8 cellular contexts compared by ENCODE assay signal in genomic region chr4:244471-244870, GRCh38.
A peak's percentile ranks its signal among the peaks of the same experiment; 100 is the strongest.
DNase-seq lines count a peak whose midpoint lies in the region; ATAC-seq and TF ChIP-seq lines count a peak whose summit lies in the region.

No MANE protein-coding gene starts in this region.

- H3K4me1 ChIP-seq in OCI-LY1 (ENCODE audit: insufficient read depth, low read length, severe bottlenecking) (peaks cover 10% of the 10 kb centered on the region), left ventricle myocardium inferior (peaks cover 13% of the 10 kb centered on the region)

- no peak for ATAC-seq in HG02840 (IDR thresholded peaks at IDR 0.05; ENCODE audit: low FRiP score, unreplicated experiment)

- no peaks in the 10 kb centered on the region for H4K20me1 ChIP-seq in OCI-LY1 (ENCODE audit: insufficient read depth, low read length)

- H3K36me3 Mint-ChIP-seq in activated T-helper 2 cell treated with anti-CD3 and anti-CD28 coated beads, Interferon-gamma antibody, Interleukin-2, Interleukin-4, amounts not matched to agents 10 μg/mL and 5 μg/mL and 100 μg/mL, durations not matched to agents 14 hours and 24 hours and 36 hours (ENCODE audit: low read depth): no peaks in the 10 kb centered on the region

- H3K9me3 ChIP-seq in OCI-LY1 (ENCODE audit: low read length) (no peaks in the 10 kb centered on the region), left ventricle myocardium inferior (replicated peaks) (peaks cover 34% of the 10 kb centered on the region)

- peaks cover 25% of the 10 kb centered on the region for H3K9me3 Mint-ChIP-seq in activated T-helper 2 cell treated with anti-CD3 and anti-CD28 coated beads, Interferon-gamma antibody, Interleukin-2, Interleukin-4, amounts not matched to agents 10 μg/mL and 5 μg/mL and 100 μg/mL, durations not matched to agents 14 hours and 24 hours and 36 hours

- peak; percentile 29 for DNase-seq in ACHN
- peak; percentile 31 for DNase-seq in activated T-helper 2 cell treated with anti-CD3 and anti-CD28 coated beads, Interferon-gamma antibody, Interleukin-2, Interleukin-4, amounts not matched to agents 10 μg/mL and 5 μg/mL and 100 μg/mL, durations not matched to agents 14 hours and 24 hours and 36 hours (ENCODE audit: low spot score)
- DNase-seq in left ventricle myocardium inferior: no peak
- peak; percentile 41 for DNase-seq in stimulated activated CD4-positive, alpha-beta T cell treated with anti-CD3 and anti-CD28 coated beads, Interleukin-1b, Interleukin-23, amount 100 ng/mL, for 48 hours
- no peak for DNase-seq in HCEC 1CT

- H3K27me3 ChIP-seq in OCI-LY1 (ENCODE audit: insufficient read depth, low read length): no peaks in the 10 kb centered on the region
- no peaks in the 10 kb centered on the region for H3K27me3 ChIP-seq in left ventricle myocardium inferior (ENCODE audit: low read depth)

- no peak overlapping the region for H3K4me3 ChIP-seq in GM12875 (ENCODE audit: low read depth, low read length)
- H3K4me3 ChIP-seq in OCI-LY1 (ENCODE audit: low read depth, low read length, poor library complexity, severe bottlenecking): no peak overlapping the region
- no peak overlapping the region for H3K4me3 ChIP-seq in left ventricle myocardium inferior

- H2AFZ ChIP-seq in OCI-LY1 (ENCODE audit: low read length): no peak overlapping the region

- H3K36me3 ChIP-seq in OCI-LY1 (ENCODE audit: insufficient read depth, low read length) (no peaks in the 10 kb centered on the region; the same call in 1 of the 2 replicates), left ventricle myocardium inferior (peaks cover 2% of the 10 kb centered on the region)

- no peak overlapping the region for H3K27ac ChIP-seq in OCI-LY1 (ENCODE audit: low read depth, low read length, poor library complexity, severe bottlenecking)
- no peak overlapping the region for H3K27ac ChIP-seq in left ventricle myocardium inferior (replicated peaks)

- no peaks in the 10 kb centered on the region for H3F3A ChIP-seq in OCI-LY1 (ENCODE audit: insufficient read depth, low read length)

- H3K4me2 ChIP-seq in OCI-LY1 (ENCODE audit: low read length): no peak overlapping the region

- TF ChIP-seq CTCF in GM12875 (IDR thresholded peaks at IDR 0.05; ENCODE audit: borderline replicate concordance, insufficient read depth, low read depth, low read length) (peak; percentile 33; the same call in 1 of the 2 replicates), OCI-LY1 (IDR thresholded peaks at IDR 0.05; ENCODE audit: low read length) (peak; percentile 57), left ventricle myocardium inferior (IDR thresholded peaks at IDR 0.05; ENCODE audit: borderline replicate concordance) (peak; percentile 80)

- intact Hi-C loops in activated T-helper 2 cell treated with anti-CD3 and anti-CD28 coated beads, Interferon-gamma antibody, Interleukin-2, Interleukin-4, amounts not matched to agents 10 μg/mL and 5 μg/mL and 100 μg/mL, durations not matched to agents 14 hours and 24 hours and 36 hours (cut with micrococcal nuclease): loop anchor here (5.0 to 10.0 kb wide), 4 partner anchors 93 to 540 kb away; partner anchors contain the start of genes ATP5ME, MYL5 and ZNF141
- intact Hi-C loops in left ventricle myocardium inferior (cut with micrococcal nuclease): no loop called here

- no peak overlapping the region for H3K9ac ChIP-seq in OCI-LY1 (ENCODE audit: low read length)

- no peak overlapping the region for H3K27ac Mint-ChIP-seq in activated T-helper 2 cell treated with anti-CD3 and anti-CD28 coated beads, Interferon-gamma antibody, Interleukin-2, Interleukin-4, amounts not matched to agents 10 μg/mL and 5 μg/mL and 100 μg/mL, durations not matched to agents 14 hours and 24 hours and 36 hours

- in situ Hi-C loops in ACHN (cut with HindIII; ENCODE audit: low pct_ligation_motif_present, low pct_unique_long_range_greater_than_20kb, low sequenced_read_pairs): no loop called here

- no peaks in the 10 kb centered on the region for H3K27me3 Mint-ChIP-seq in activated T-helper 2 cell treated with anti-CD3 and anti-CD28 coated beads, Interferon-gamma antibody, Interleukin-2, Interleukin-4, amounts not matched to agents 10 μg/mL and 5 μg/mL and 100 μg/mL, durations not matched to agents 14 hours and 24 hours and 36 hours (ENCODE audit: low read depth)

- H3K79me2 ChIP-seq in OCI-LY1 (ENCODE audit: insufficient read depth, low read length): no peaks in the 10 kb centered on the region

- H3K4me1 Mint-ChIP-seq in activated T-helper 2 cell treated with anti-CD3 and anti-CD28 coated beads, Interferon-gamma antibody, Interleukin-2, Interleukin-4, amounts not matched to agents 10 μg/mL and 5 μg/mL and 100 μg/mL, durations not matched to agents 14 hours and 24 hours and 36 hours (ENCODE audit: low read depth): peaks cover 10% of the 10 kb centered on the region

- no peak overlapping the region for H3K4me3 Mint-ChIP-seq in activated T-helper 2 cell treated with anti-CD3 and anti-CD28 coated beads, Interferon-gamma antibody, Interleukin-2, Interleukin-4, amounts not matched to agents 10 μg/mL and 5 μg/mL and 100 μg/mL, durations not matched to agents 14 hours and 24 hours and 36 hours (ENCODE audit: low read depth)

- H3K9me2 ChIP-seq in OCI-LY1 (ENCODE audit: low read depth, low read length): no peaks in the 10 kb centered on the region

Comparison
In these comparisons a context has a peak if more than half of its experiments do, and no peak if none do; other contexts are left out.
1. DNase-seq: peak in ACHN (single experiment), activated T-helper 2 cell treated with anti-CD3 and anti-CD28 coated beads, Interferon-gamma antibody, Interleukin-2, Interleukin-4, amounts not matched to agents 10 μg/mL and 5 μg/mL and 100 μg/mL, durations not matched to agents 14 hours and 24 hours and 36 hours (single experiment) and stimulated activated CD4-positive, alpha-beta T cell treated with anti-CD3 and anti-CD28 coated beads, Interleukin-1b, Interleukin-23, amount 100 ng/mL, for 48 hours (single experiment); none in left ventricle myocardium inferior (single experiment) and HCEC 1CT (single experiment).
2. Peak in every context shown above with its lines, with median percentiles within 50 percentile points of each other: CTCF ChIP-seq.